Comparison of ENCODE assay signal across 19 cellular contexts in genomic region chr19:33660426-33661160, GRCh38. TPM values are rescaled to one million over a fixed set of nuclear protein-coding genes. Genes with fewer than 3 reads are reported as not detected.
DNase-seq lines count a peak whose midpoint lies in the region; ATAC-seq, FAIRE-seq and TF ChIP-seq lines count a peak whose summit lies in the region.
"Had no signal": no experiment of that assay in that cellular context is flagged by ENCODE, and none has a peak within 500 bp of the region (broad histone marks: within the 10 kb centered on the region; RNA-seq: fewer than 3 reads in every experiment).

No MANE protein-coding gene starts in this region.

- H3K4me1 ChIP-seq in heart right ventricle (no peaks in the 10 kb centered on the region), K562 (replicated peaks in 1 of 2; ENCODE audit: control insufficient read depth in 2 of 2, insufficient read depth in 2 of 2, low read length in 2 of 2) (no peaks in the 10 kb centered on the region), esophagus muscularis mucosa (no peaks in the 10 kb centered on the region)

- H3K4me3 Mint-ChIP-seq in type B pancreatic cell: no peak overlapping the region
- H3K4me3 Mint-ChIP-seq: CD4-positive, alpha-beta T cell had no signal

- no peak for TF ChIP-seq EP300 in K562 (IDR thresholded peaks at IDR 0.05; ENCODE audit: low read length)
- no peak for TF ChIP-seq EP300 in esophagus muscularis mucosa (IDR thresholded peaks at IDR 0.05)

- whole genome bisulfite sequencing in heart right ventricle, 2 donors: 76 to 78% methylated on average over 11 of the region's 11 CpGs
- 4% methylated on average over 11 of the region's 11 CpGs for WGBS in K562 (ENCODE audit: insufficient coverage, low coverage, missing lambda C conversion rate)
- WGBS in esophagus muscularis mucosa: 72% methylated on average over 11 of the region's 11 CpGs

- no peak for ATAC-seq in heart right ventricle
- peak; percentile 45; the same call in 2 of the 3 replicates for ATAC-seq in K562
- no peak for ATAC-seq in GM19023 (IDR thresholded peaks at IDR 0.05; ENCODE audit: unreplicated experiment)

- no peak overlapping the region for H3K9ac ChIP-seq in K562 (ENCODE audit: insufficient read depth in 1 of 2, low read depth in 2 of 2, low read length in 2 of 2)

- TF ChIP-seq POLR2A in K562 (conservative IDR thresholded peaks at IDR 0.05) (no peak), esophagus muscularis mucosa (IDR thresholded peaks at IDR 0.05; ENCODE audit: low read depth) (no peak)

- in situ Hi-C loops in K562 (cut with MboI): no loop called here

- no peaks in the 10 kb centered on the region for H3K9me3 Mint-ChIP-seq in type B pancreatic cell
- H3K9me3 Mint-ChIP-seq: CD4-positive, alpha-beta T cell had no signal

- H3K9me3 ChIP-seq in heart right ventricle: no peaks in the 10 kb centered on the region
- no peaks in the 10 kb centered on the region for H3K9me3 ChIP-seq in K562 (replicated peaks; ENCODE audit: control insufficient read depth, insufficient read depth, low read depth, low read length)
- no peaks in the 10 kb centered on the region for H3K9me3 ChIP-seq in esophagus muscularis mucosa

- peaks cover 7% of the 10 kb centered on the region for H3K27me3 Mint-ChIP-seq in type B pancreatic cell

- no peak overlapping the region for H3K27ac Mint-ChIP-seq in type B pancreatic cell
- H3K27ac Mint-ChIP-seq: CD4-positive, alpha-beta T cell had no signal

- peak overlapping the region; percentile 46 for H3K4me2 ChIP-seq in K562 (ENCODE audit: insufficient read depth, low read length)

- FAIRE-seq in K562 (lab: Jason Lieb, UNC): no peak

- H3K27ac ChIP-seq in heart right ventricle: no peak overlapping the region
- H3K27ac ChIP-seq in K562 (ENCODE audit: extremely low read depth, low read depth, low read length): no peak overlapping the region
- H3K27ac ChIP-seq in esophagus muscularis mucosa (replicated peaks in 1 of 4): no peak overlapping the region
- H3K27ac ChIP-seq: SK-N-MC had no signal

- no peaks in the 10 kb centered on the region for H3K9me1 ChIP-seq in K562 (ENCODE audit: control insufficient read depth, insufficient read depth, low read length)

- CTCF ChIA-PET in K562 (lab: Yijun Ruan, JAX; ENCODE audit: low intra/inter-chr PET ratio): no interaction called here

- H4K20me1 ChIP-seq in K562 (replicated peaks; ENCODE audit: control insufficient read depth, insufficient read depth, low read length): no peaks in the 10 kb centered on the region

- no peaks in the 10 kb centered on the region for H3K36me3 Mint-ChIP-seq in type B pancreatic cell

- POLR2A ChIA-PET in K562 (lab: Yijun Ruan, JAX): interaction anchor here (0.6 to 1.0 kb wide), 3 partner anchors 10 to 182 kb away, joined by 3 to 5 read pairs (median 5); no protein-coding TSS in a partner anchor

- H2AFZ ChIP-seq in K562 (ENCODE audit: low read depth, low read length): peak overlapping the region; percentile 83

- no TSS peak for BruUV-seq in K562 (replicated peaks; lab: Mats Ljungman, UMichigan)

- H3K36me3 ChIP-seq in heart right ventricle (no peaks in the 10 kb centered on the region), K562 (ENCODE audit: control insufficient read depth, insufficient read depth, low read length) (no peaks in the 10 kb centered on the region), esophagus muscularis mucosa (no peaks in the 10 kb centered on the region)

- DNase-seq in cardiac septum (ENCODE audit: low spot score) (peak; percentile 47), heart right ventricle (no peak), NCI-H526 (lab: John Stamatoyannopoulos, UW) (peak; percentile 87 to 93), K562 (ENCODE audit: extremely low read depth in 1 of 4, low spot score in 3 of 4) (no peak), type B pancreatic cell (ENCODE audit: extremely low spot score, unreplicated experiment) (peak; percentile 48), esophagus muscularis mucosa (ENCODE audit: extremely low spot score) (no peak), NCI-H2227 (lab: John Stamatoyannopoulos, UW; ENCODE audit: unreplicated experiment) (no peak)
- DNase-seq: ACHN, Calu3, DND-41, HCEC 1CT, Kasumi-1, NCI-H1436 treated with DMSO at 0.1 percent for 48 hours, NCI-H2081 treated with DMSO at 0.1 percent for 48 hours, NCI-H446 treated with DMSO at 0.1 percent for 48 hours, T-helper 1 cell had no signal

- no peaks in the 10 kb centered on the region for H3K4me1 Mint-ChIP-seq in type B pancreatic cell (ENCODE audit: unreplicated experiment)

- H3K79me2 ChIP-seq in K562 (ENCODE audit: control insufficient read depth, insufficient read depth, low read length): no peaks in the 10 kb centered on the region

- TF ChIP-seq CTCF in heart right ventricle (IDR thresholded peaks at IDR 0.05) (no peak), K562 (IDR thresholded peaks at IDR 0.05 in 2 of 3, conservative IDR thresholded peaks at IDR 0.05 in 1 of 3; ENCODE audit: insufficient read depth in 2 of 3, low read depth in 1 of 3, low read length in 3 of 3) (no peak), type B pancreatic cell (conservative IDR thresholded peaks at IDR 0.05) (no peak), esophagus muscularis mucosa (IDR thresholded peaks at IDR 0.05) (no peak)

- intact Hi-C loops in cardiac septum (cut with DNase I): no loop called here
- intact Hi-C loops in heart right ventricle (cut with DNase I): no loop called here
- intact Hi-C loops in K562 (cut with micrococcal nuclease): no loop called here
- intact Hi-C loops in esophagus muscularis mucosa (cut with DNase I): no loop called here

- H3K4me3 ChIP-seq in heart right ventricle: no peak overlapping the region
- H3K4me3 ChIP-seq in K562: no peak overlapping the region
- no peak overlapping the region for H3K4me3 ChIP-seq in esophagus muscularis mucosa
- H3K4me3 ChIP-seq: SK-N-MC had no signal

- no peak for TF ChIP-seq RAD21 in K562 (CRISPR knock-in tag; conservative IDR thresholded peaks at IDR 0.05 in 1 of 2, IDR thresholded peaks at IDR 0.05 in 1 of 2)

- H3K27me3 ChIP-seq in heart right ventricle (peaks cover 0 to 28% (median 7%) of the 10 kb centered on the region in 7 donors), K562 (ENCODE audit: control insufficient read depth in 2 of 2, insufficient read depth in 2 of 2, low read length in 2 of 2) (peaks cover under 1 to 2% of the 10 kb centered on the region in 2 experiments; a peak in 2 of 5 replicates), esophagus muscularis mucosa (peaks cover 0 to 31% (median 0%) of the 10 kb centered on the region in 4 donors)

TF ChIP-seq in K562, 482 proteins besides CTCF, POLR2A, EP300 and RAD21 (continues in another document):
- TF ChIP-seq NR2C1 (IDR thresholded peaks at IDR 0.05): peak; percentile 76
- TF ChIP-seq NR2C1 (tag; IDR thresholded peaks at IDR 0.05): peak; percentile 83
- TF ChIP-seq CHCHD3 (CRISPR knock-in tag; IDR thresholded peaks at IDR 0.05): no peak
- TF ChIP-seq NR2C2 (CRISPR knock-in tag; IDR thresholded peaks at IDR 0.05): no peak
- TF ChIP-seq NR2C2 (tag; IDR thresholded peaks at IDR 0.05): peak; percentile 92
- no peak for TF ChIP-seq BACH1 (tag; IDR thresholded peaks at IDR 0.05)
- no peak for TF ChIP-seq SMAD1 (IDR thresholded peaks at IDR 0.05; ENCODE audit: low read depth, low read length, partially characterized antibody)
- TF ChIP-seq YY1 (IDR thresholded peaks at IDR 0.05; ENCODE audit: borderline replicate concordance in 1 of 3, control insufficient read depth in 1 of 3, extremely low read depth in 1 of 3, insufficient read depth in 3 of 3, insufficient read length in 1 of 3, insufficient replicate concordance in 2 of 3, low read depth in 1 of 3, low read length in 2 of 3): peak in 2 of 3 experiments; percentile 20 to 59
- TF ChIP-seq KHSRP (IDR thresholded peaks at IDR 0.05): no peak
- no peak for TF ChIP-seq RFX5 (IDR thresholded peaks at IDR 0.05; ENCODE audit: low read depth, low read length)
- no peak for TF ChIP-seq TEAD2 (tag; IDR thresholded peaks at IDR 0.05)

RNA-seq across cellular contexts. Expression of gene CHST8, which starts 38.8 kb away (rescaled TPM):
- 0.27 TPM for total RNA-seq in cardiac septum
- under 1 TPM in 7 of 10 donors, not detected in 3; 0.14 to 0.50 (median 0.22) TPM for total RNA-seq in heart right ventricle
- under 1 TPM; 0.13 to 0.37 TPM for polyA plus RNA-seq in heart right ventricle
- total RNA-seq in K562 (2011; cell fraction: chromatin; rRNA removed; ENCODE audit: low replicate concordance): not detected in 2 replicates
- total RNA-seq in K562 (2011; cell fraction: nucleolus; rRNA removed): not detected in 2 replicates
- total RNA-seq in K562 (2011; cell fraction: nucleoplasm; rRNA removed): not detected in 2 replicates
- total RNA-seq in K562 (2014; rRNA removed): not detected in 2 replicates
- not detected in 2 replicates for total RNA-seq in K562 (2014; rRNA removed; fragmentation: Illumina TruSeq; extraction: Trizol)
- total RNA-seq in K562 (2015; rRNA removed; fragmentation: Illumina TruSeq; extraction: Trizol): not detected in 2 replicates
- total RNA-seq in K562 (2021): 0.11 TPM in 1 of 2 replicates, not detected in the other
- not detected in 2 replicates for polyA plus RNA-seq in K562 (2011; rRNA removed)
- polyA plus RNA-seq in K562 (2011; cell fraction: cytosol; rRNA removed): not detected in 2 replicates
- not detected in 2 replicates for polyA plus RNA-seq in K562 (2011; cell fraction: nucleus; rRNA removed)
- not detected in 2 replicates for polyA plus RNA-seq in K562 (2012)
- not detected in 2 replicates for polyA plus RNA-seq in K562 (2014; fragmentation: Illumina TruSeq; extraction: Trizol)
- not detected for polyA plus RNA-seq in K562 (2014; fragmentation: Nextera tagmentation; extraction: Ambion mirVana)
- polyA plus RNA-seq in K562 (2014; rRNA removed): not detected in 2 replicates
- not detected in 2 replicates for polyA minus RNA-seq in K562 (2011; rRNA and poly(A)+ RNA removed)
- polyA minus RNA-seq in K562 (2011; cell fraction: cytosol; rRNA and poly(A)+ RNA removed): not detected in 2 replicates
- not detected in 2 replicates for polyA minus RNA-seq in K562 (2011; cell fraction: nucleus; rRNA and poly(A)+ RNA removed)
- 5.7 and 10.8 TPM in 2 replicates for total RNA-seq in type B pancreatic cell (ENCODE audit: low replicate concordance)
- under 1 TPM in 1 of 4 donors, not detected in 3; 0.66 TPM for total RNA-seq in esophagus muscularis mucosa
- total RNA-seq: Calu3; CD4-positive, alpha-beta T cell had no signal

Comparison
In these comparisons a context has a peak if more than half of its experiments do, and no peak if none do; other contexts are left out.
1. DNase-seq: peak in cardiac septum (single experiment), NCI-H526 (2 of 2) and type B pancreatic cell (single experiment); none in heart right ventricle (0 of 2), K562 (0 of 4), esophagus muscularis mucosa (single experiment) and NCI-H2227 (single experiment).